8 cellular contexts compared by ENCODE assay signal in the genomic region with DNA sequence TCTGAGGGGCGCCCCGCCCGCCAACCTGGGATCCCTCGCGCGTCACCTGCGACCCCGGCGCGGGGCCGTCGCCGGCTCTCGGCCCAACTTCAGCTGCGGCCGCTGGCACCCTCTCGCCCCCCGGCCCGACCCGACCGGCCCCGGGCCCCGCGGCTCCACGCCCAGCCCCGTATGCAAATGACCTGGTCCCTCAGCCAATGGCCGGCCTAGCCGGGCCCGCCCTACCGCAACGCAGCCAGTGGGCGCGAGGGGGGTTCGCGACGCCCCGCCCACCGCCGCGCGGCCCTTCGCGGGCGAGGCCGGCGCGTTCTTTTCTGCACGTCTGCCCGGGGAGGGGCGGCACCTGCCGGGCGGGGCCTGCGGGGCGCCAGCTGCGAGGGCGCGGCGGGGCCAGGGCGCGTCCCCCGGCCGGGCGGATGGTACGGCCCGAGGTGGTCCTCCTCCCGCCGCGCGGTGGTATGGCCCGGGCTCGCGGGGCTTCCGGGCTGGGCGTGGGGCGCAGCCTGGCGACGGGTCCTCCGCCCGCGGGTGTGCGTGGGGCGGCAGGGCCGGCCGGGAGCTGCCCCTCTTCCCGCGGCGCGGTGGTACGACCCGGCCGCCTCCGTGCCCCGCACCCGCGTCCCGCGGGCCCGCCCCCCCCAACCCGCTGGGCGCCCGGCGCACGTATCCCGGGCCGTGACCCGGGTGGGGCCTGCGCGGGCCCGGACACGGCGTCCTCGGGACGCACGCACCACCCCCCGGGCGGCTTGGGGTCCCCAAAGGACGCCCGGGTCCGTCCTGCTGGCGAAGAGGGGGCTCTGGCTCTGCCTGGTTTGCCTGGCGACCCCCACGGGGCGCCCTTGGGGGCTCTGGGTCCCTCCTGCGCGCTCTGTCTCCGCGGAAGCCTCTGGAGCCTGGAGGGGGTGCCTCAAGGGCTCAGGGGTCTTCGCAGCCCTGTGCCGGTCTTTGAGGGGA. TPM values are rescaled to one million over a fixed set of nuclear protein-coding genes. Genes with fewer than 3 reads are reported as not detected.
DNase-seq lines count a peak whose midpoint lies in the region; ATAC-seq and TF ChIP-seq lines count a peak whose summit lies in the region.

No MANE protein-coding gene starts in this region.

- peak overlapping the region; percentile 98 for H3K14ac ChIP-seq in IMR-90 (replicated peaks; ENCODE audit: low read depth, low read length)

- TF ChIP-seq CTCF in IMR-90 (conservative IDR thresholded peaks at IDR 0.05; ENCODE audit: low read depth, low read length) (no peak), OCI-LY3 (IDR thresholded peaks at IDR 0.05; ENCODE audit: low read depth, low read length) (no peak), epithelial cell of proximal tubule (conservative IDR thresholded peaks at IDR 0.05; ENCODE audit: low read depth, low read length) (no peak)

- H3K4ac ChIP-seq in IMR-90 (ENCODE audit: low read depth, low read length) = peak overlapping the region; percentile 96

- intact Hi-C loops in IMR-90 (cut with micrococcal nuclease) = no loop called here

- H4K20me1 ChIP-seq in IMR-90 (ENCODE audit: insufficient read depth, low read length) (peaks cover 29% of the 10 kb centered on the region), OCI-LY3 (ENCODE audit: insufficient read depth, low read length) (peaks cover 19% of the 10 kb centered on the region)

- H4K8ac ChIP-seq in IMR-90 (ENCODE audit: low read depth in 2 of 2, low read length in 2 of 2) = peak overlapping the region; percentile 88 to 99

- peak; percentile 82 for TF ChIP-seq POLR2A in IMR-90 (IDR thresholded peaks at IDR 0.05; ENCODE audit: low read depth, low read length)

- no peaks in the 10 kb centered on the region for H3K9me1 ChIP-seq in IMR-90 (ENCODE audit: insufficient read depth, low read length)

- ATAC-seq in GM21529 (IDR thresholded peaks at IDR 0.05; ENCODE audit: unreplicated experiment) (peak; percentile 84), IMR-90 (ENCODE audit: low read depth) (peak; percentile 98)

- H3K4me1 ChIP-seq in IMR-90 (ENCODE audit: control insufficient read depth, insufficient read depth, low read length) (peaks cover 17% of the 10 kb centered on the region), OCI-LY3 (ENCODE audit: low read length) (peaks cover 14% of the 10 kb centered on the region), mucosa of stomach (ENCODE audit: control insufficient read depth, insufficient read depth, low read length) (peaks cover 27% of the 10 kb centered on the region)

- peak overlapping the region; percentile 58; the same call in 1 of the 2 replicates for H3K23ac ChIP-seq in IMR-90 (ENCODE audit: low read depth, low read length)

- H2AK5ac ChIP-seq in IMR-90 (ENCODE audit: low read depth, low read length) = peak overlapping the region; percentile 80

- peak overlapping the region; percentile 96; the same call in 1 of the 2 replicates for H4K91ac ChIP-seq in IMR-90 (ENCODE audit: insufficient read depth, low read depth, low read length)

- no peaks in the 10 kb centered on the region for H3K9me3 ChIP-seq in IMR-90 (ENCODE audit: control insufficient read depth, insufficient read depth, low read length)
- H3K9me3 ChIP-seq in OCI-LY3 (ENCODE audit: insufficient read depth, low read length) = no peaks in the 10 kb centered on the region
- H3K9me3 ChIP-seq in mucosa of stomach (ENCODE audit: control insufficient read depth, low read length) = no peaks in the 10 kb centered on the region

- WGBS in IMR-90 (ENCODE audit: extremely low coverage in 2 of 2, insufficient read length in 1 of 2), 2 experiments = 2% methylated on average over 73 of the region's 129 CpGs; no CpG with 5 or more reads in 1 of the 2 experiments

- peak overlapping the region; percentile 99 for H2BK5ac ChIP-seq in IMR-90 (ENCODE audit: low read depth, low read length, poor library complexity, severe bottlenecking)

- peaks cover 16% of the 10 kb centered on the region for H3K79me2 ChIP-seq in OCI-LY3 (ENCODE audit: low read length)

- dilution Hi-C loops in IMR-90 (cut with HindIII; ENCODE audit: low sequenced_read_pairs, unreplicated experiment) = no loop called here

- no peak for TF ChIP-seq RAD21 in IMR-90 (IDR thresholded peaks at IDR 0.05; ENCODE audit: low read length)

- H3K4me3 ChIP-seq in IMR-90 (ENCODE audit: insufficient read depth, low read depth, low read length) (peak overlapping the region; percentile 100), OCI-LY3 (ENCODE audit: low read length) (peak overlapping the region; percentile 86), epithelial cell of proximal tubule (ENCODE audit: low read depth, low read length) (peak overlapping the region; percentile 86), mucosa of stomach (ENCODE audit: low read length) (peak overlapping the region; percentile 67)

- H2BK15ac ChIP-seq in IMR-90 (ENCODE audit: low read depth, low read length) = peak overlapping the region; percentile 26; the same call in 2 of the 3 replicates

- peak overlapping the region; percentile 60; the same call in 1 of the 2 replicates for H2BK120ac ChIP-seq in IMR-90 (ENCODE audit: low read depth, low read length)

- H3K56ac ChIP-seq in IMR-90 (ENCODE audit: extremely low read depth, insufficient read depth, low read length) = peak overlapping the region; percentile 41

- no TSS peak for BruUV-seq in IMR-90 (replicated peaks; lab: Mats Ljungman, UMichigan)

- in situ Hi-C loops in IMR-90 (cut with MboI; ENCODE audit: low sequenced_read_pairs) = no loop called here

- no peak overlapping the region for H2BK20ac ChIP-seq in IMR-90 (ENCODE audit: low read depth, low read length)

- H3K9ac ChIP-seq in IMR-90 (ENCODE audit: low read depth, low read length) (peak overlapping the region; percentile 100), OCI-LY3 (ENCODE audit: low read length) (peak overlapping the region; percentile 80), mucosa of stomach (ENCODE audit: low read length) (peak overlapping the region; percentile 88)

- peak overlapping the region; percentile 63; the same call in 1 of the 2 replicates for H3K18ac ChIP-seq in IMR-90 (ENCODE audit: low read depth, low read length)

- H3K27ac ChIP-seq in IMR-90 (ENCODE audit: insufficient read depth, low read length) (peak overlapping the region; percentile 96), OCI-LY3 (ENCODE audit: low read length) (peak overlapping the region; percentile 11; the same call in 1 of the 2 replicates)

- H3K4me2 ChIP-seq in IMR-90 (ENCODE audit: low read depth, low read length) (peak overlapping the region; percentile 89), OCI-LY3 (ENCODE audit: low read length) (peak overlapping the region; percentile 94)

- H2AK9ac ChIP-seq in IMR-90 (replicated peaks; ENCODE audit: low read depth, low read length, poor library complexity) = peak overlapping the region; percentile 100

- no peaks in the 10 kb centered on the region for H3K27me3 ChIP-seq in IMR-90 (ENCODE audit: control insufficient read depth, insufficient read depth, low read length)
- H3K27me3 ChIP-seq in OCI-LY3 (ENCODE audit: low read depth, low read length) = no peaks in the 10 kb centered on the region
- H3K27me3 ChIP-seq in mucosa of stomach (ENCODE audit: control insufficient read depth, insufficient read depth, low read length) = no peaks in the 10 kb centered on the region

- peak; percentile 52 for DNase-seq in DMS114 treated with DMSO at 0.1 percent for 48 hours (lab: John Stamatoyannopoulos, UW; ENCODE audit: unreplicated experiment)
- DNase-seq in IMR-90 = peak; percentile 89
- peak; percentile 88 for DNase-seq in activated T-cell treated with anti-CD3 and anti-CD28 coated beads for 24 hours (ENCODE audit: low read depth)
- DNase-seq in epithelial cell of proximal tubule (ENCODE audit: low read depth) = no peak
- peak; percentile 94 for DNase-seq in stimulated activated CD8-positive, alpha-beta memory T cell treated with anti-CD3 and anti-CD28 coated beads, Interleukin-4, amount 100 ng/mL, for 48 hours

- H2AFZ ChIP-seq in IMR-90 (replicated peaks; ENCODE audit: low read length, poor library complexity) = peak overlapping the region; percentile 93
- H2AFZ ChIP-seq in OCI-LY3 (ENCODE audit: low read depth, low read length) = no peak overlapping the region

- H4K5ac ChIP-seq in IMR-90 (ENCODE audit: low read depth, low read length) = peak overlapping the region; percentile 94

- H3K79me1 ChIP-seq in IMR-90 (ENCODE audit: low read depth in 1 of 2, low read length in 2 of 2) = peaks cover 29 to 42% of the 10 kb centered on the region in 2 experiments; a peak in 3 of 4 replicates

- POLR2A ChIA-PET in IMR-90 (lab: Charles Lee; ENCODE audit: unreplicated experiment) = no interaction called here

- H3K36me3 ChIP-seq in IMR-90 (ENCODE audit: control insufficient read depth, insufficient read depth, low read length) = peaks cover 14% of the 10 kb centered on the region
- H3K36me3 ChIP-seq in OCI-LY3 (replicated peaks; ENCODE audit: low read depth, low read length) = peaks cover 23% of the 10 kb centered on the region
- peaks cover 5% of the 10 kb centered on the region for H3K36me3 ChIP-seq in mucosa of stomach (ENCODE audit: control insufficient read depth, insufficient read depth, low read length)

- CTCF ChIA-PET in IMR-90 (lab: Yijun Ruan, JAX) = interaction anchor here (0.7 kb wide), 1 partner anchor 82 kb away, joined by 5 read pairs; no protein-coding TSS in a partner anchor

RNA-seq across cellular contexts. Expression of a gene that starts 7.7 kb away (rescaled TPM):
- total RNA-seq in IMR-90 (2012; rRNA removed) (10.9 and 12.2 TPM in 2 replicates), epithelial cell of proximal tubule (24.2 and 33.5 TPM in 2 replicates)
- polyA plus RNA-seq in IMR-90 (2012; rRNA removed) = 17.5 and 23.0 TPM in 2 replicates
- 16.8 and 17.0 TPM in 2 replicates for polyA plus RNA-seq in IMR-90 (2012; cell fraction: cytosol; rRNA removed)
- polyA plus RNA-seq in IMR-90 (2012; cell fraction: nucleus; rRNA removed; ENCODE audit: low replicate concordance) = 34.6 and 53.2 TPM in 2 replicates

RNA-seq across cellular contexts. Expression of a gene that starts 7.8 kb away (rescaled TPM):
- total RNA-seq in IMR-90 (2012; rRNA removed) (6.8 and 6.9 TPM in 2 replicates), epithelial cell of proximal tubule (106 and 154 TPM in 2 replicates)
- 18.5 and 24.2 TPM in 2 replicates for polyA plus RNA-seq in IMR-90 (2012; rRNA removed)
- 22.9 and 28.1 TPM in 2 replicates for polyA plus RNA-seq in IMR-90 (2012; cell fraction: cytosol; rRNA removed)
- 66.1 and 134 TPM in 2 replicates for polyA plus RNA-seq in IMR-90 (2012; cell fraction: nucleus; rRNA removed; ENCODE audit: low replicate concordance)

RNA-seq across cellular contexts. Expression of a gene that starts 8.0 kb away (rescaled TPM):
- total RNA-seq in IMR-90 (2012; rRNA removed) (0.18 and 0.28 TPM in 2 replicates), epithelial cell of proximal tubule (1.5 and 2.2 TPM in 2 replicates)
- 1.3 and 2.5 TPM in 2 replicates for polyA plus RNA-seq in IMR-90 (2012; rRNA removed)
- 1.1 and 1.7 TPM in 2 replicates for polyA plus RNA-seq in IMR-90 (2012; cell fraction: cytosol; rRNA removed)
- 22.0 and 37.2 TPM in 2 replicates for polyA plus RNA-seq in IMR-90 (2012; cell fraction: nucleus; rRNA removed; ENCODE audit: low replicate concordance)

RNA-seq across cellular contexts. Expression of a gene that starts 31.3 kb away (rescaled TPM):
- total RNA-seq in IMR-90 (2012; rRNA removed) (0.28 and 0.36 TPM in 2 replicates), epithelial cell of proximal tubule (0.87 and 1.6 TPM in 2 replicates)
- 1.3 and 1.7 TPM in 2 replicates for polyA plus RNA-seq in IMR-90 (2012; rRNA removed)
- 0.73 and 1.4 TPM in 2 replicates for polyA plus RNA-seq in IMR-90 (2012; cell fraction: cytosol; rRNA removed)
- polyA plus RNA-seq in IMR-90 (2012; cell fraction: nucleus; rRNA removed; ENCODE audit: low replicate concordance) = 5.4 and 11.7 TPM in 2 replicates

RNA-seq across cellular contexts. Expression of a gene that starts 33.2 kb away (rescaled TPM):
- 99.4 and 108 TPM in 2 replicates for total RNA-seq in IMR-90 (2012; rRNA removed)
- 123 and 154 TPM in 2 replicates for polyA plus RNA-seq in IMR-90 (2012; rRNA removed)
- polyA plus RNA-seq in IMR-90 (2012; cell fraction: cytosol; rRNA removed) = 122 and 126 TPM in 2 replicates
- 101 and 217 TPM in 2 replicates for polyA plus RNA-seq in IMR-90 (2012; cell fraction: nucleus; rRNA removed; ENCODE audit: low replicate concordance)
- total RNA-seq in epithelial cell of proximal tubule = 63.2 and 128 TPM in 2 replicates

Comparison
In these comparisons a context has a peak if more than half of its experiments do, and no peak if none do; other contexts are left out.
1. RNA of a gene that starts 7.8 kb away (total RNA-seq): 106 to 154 TPM in epithelial cell of proximal tubule; 6.8 to 6.9 TPM in IMR-90; every median in the first group is over 10 times any median in the second.
2. Peak in every context shown above with its lines, with median percentiles within 50 percentile points of each other: H3K4me3 ChIP-seq and H3K9ac ChIP-seq.